Comparison of ENCODE assay signal across 1 cellular context in the genomic region with DNA sequence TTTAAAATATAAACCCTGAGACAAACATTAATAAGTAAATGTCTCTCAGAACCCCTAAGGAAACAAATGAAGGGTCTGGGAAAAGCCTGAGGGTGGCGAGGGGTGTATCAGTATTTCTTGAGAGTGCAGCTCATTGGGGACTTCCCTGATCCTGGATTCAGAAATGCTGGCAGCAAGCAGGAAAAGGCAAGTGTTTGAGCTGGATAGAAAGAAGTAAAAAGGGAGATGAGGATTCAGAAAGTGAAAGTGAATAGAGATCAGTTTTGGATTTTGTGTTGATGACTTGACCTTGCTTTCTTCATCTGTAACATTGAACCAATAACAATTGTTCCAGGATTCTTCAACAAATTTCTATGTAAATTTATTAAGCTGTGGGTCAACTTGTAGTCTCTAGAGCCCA.
TF ChIP-seq lines count a peak whose summit lies in the region.

No MANE protein-coding gene starts in this region.

TF ChIP-seq in endothelial cell of umbilical vein, 7 proteins besides CTCF, POLR2A, EP300 and RAD21 (continued from another document):
- TF ChIP-seq, protein P1, sequence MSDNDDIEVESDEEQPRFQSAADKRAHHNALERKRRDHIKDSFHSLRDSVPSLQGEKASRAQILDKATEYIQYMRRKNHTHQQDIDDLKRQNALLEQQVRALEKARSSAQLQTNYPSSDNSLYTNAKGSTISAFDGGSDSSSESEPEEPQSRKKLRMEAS (IDR thresholded peaks at IDR 0.05; ENCODE audit: insufficient read depth, insufficient read length), result no peak
- TF ChIP-seq GATA2 (IDR thresholded peaks at IDR 0.05; ENCODE audit: insufficient read depth, insufficient read length, low read depth, low read length) (no peak), POLR2AphosphoS5 (IDR thresholded peaks at IDR 0.05; ENCODE audit: insufficient read depth, low read depth, low read length) (no peak), JUN (IDR thresholded peaks at IDR 0.05; ENCODE audit: borderline replicate concordance, insufficient read depth, insufficient read length, low read depth) (no peak)
